1 cellular context compared by ENCODE assay signal in genomic region chr1:20321573-20321972, GRCh38.
TF ChIP-seq lines count a peak whose summit lies in the region.

No MANE protein-coding gene starts in this region.

TF ChIP-seq in GM23338, 12 proteins besides CTCF, POLR2A, EP300 and RAD21:
- TF ChIP-seq REST (IDR thresholded peaks at IDR 0.05; ENCODE audit: unreplicated experiment) (no peak), POLR2AphosphoS5 (IDR thresholded peaks at IDR 0.05; ENCODE audit: low read depth) (no peak), ZNF114 (CRISPR knock-in tag; IDR thresholded peaks at IDR 0.05) (no peak), ETS1 (IDR thresholded peaks at IDR 0.05) (no peak), JUNB (IDR thresholded peaks at IDR 0.05; ENCODE audit: unreplicated experiment) (no peak), ZNF462 (CRISPR knock-in tag; IDR thresholded peaks at IDR 0.05) (no peak)
